ENCODE assay signal across 13 cellular contexts in genomic region chr9:134793281-134793680, GRCh38.
DNase-seq lines count a peak whose midpoint lies in the region; ATAC-seq and TF ChIP-seq lines count a peak whose summit lies in the region.
"Had no signal": no experiment of that assay in that cellular context is flagged by ENCODE, and none has a peak within 500 bp of the region (broad histone marks: within the 10 kb centered on the region; RNA-seq: fewer than 3 reads in every experiment).

No MANE protein-coding gene starts in this region.

- H3K4me2 ChIP-seq in neural progenitor cell: no peak overlapping the region
- H3K4me2 ChIP-seq: BLaER1 treated with 17β-estradiol and CSF1 and Interleukin-3, amounts not matched to agents 10 nM and 100 nM had no signal

- no peak overlapping the region for H3K4me3 ChIP-seq in neural progenitor cell
- H3K4me3 ChIP-seq: BLaER1 treated with 17β-estradiol and CSF1 and Interleukin-3, amounts not matched to agents 10 nM and 100 nM; MG63 had no signal

- H3K36me3 Mint-ChIP-seq in HFFc6 (ENCODE audit: low read depth): peaks cover 38% of the 10 kb centered on the region
- peaks cover 50% of the 10 kb centered on the region for H3K36me3 Mint-ChIP-seq in osteocyte (ENCODE audit: unreplicated experiment)
- no peaks in the 10 kb centered on the region for H3K36me3 Mint-ChIP-seq in neural progenitor cell

- H3K4me1 ChIP-seq in neural progenitor cell: no peaks in the 10 kb centered on the region
- H3K4me1 ChIP-seq: BLaER1 treated with 17β-estradiol and CSF1 and Interleukin-3, amounts not matched to agents 10 nM and 100 nM had no signal

- H3K9ac ChIP-seq in neural progenitor cell: no peak overlapping the region
- H3K9ac ChIP-seq: BLaER1 treated with 17β-estradiol and CSF1 and Interleukin-3, amounts not matched to agents 10 nM and 100 nM had no signal

- no peak overlapping the region; the same call in 1 of the 2 replicates for H3K4me3 Mint-ChIP-seq in HFFc6
- peak overlapping the region; percentile 30 for H3K4me3 Mint-ChIP-seq in osteocyte (ENCODE audit: unreplicated experiment)
- no peak overlapping the region for H3K4me3 Mint-ChIP-seq in neural progenitor cell

- no peaks in the 10 kb centered on the region for H4K20me1 ChIP-seq in neural progenitor cell (ENCODE audit: low read depth)

- H3F3A ChIP-seq in neural progenitor cell (ENCODE audit: low read depth): no peaks in the 10 kb centered on the region

- H3K9me3 Mint-ChIP-seq in HFFc6: no peaks in the 10 kb centered on the region
- no peaks in the 10 kb centered on the region for H3K9me3 Mint-ChIP-seq in osteocyte (ENCODE audit: unreplicated experiment)
- no peaks in the 10 kb centered on the region for H3K9me3 Mint-ChIP-seq in neural progenitor cell

- no peak overlapping the region for H2AFZ ChIP-seq in neural progenitor cell (replicated peaks)

- ATAC-seq in HG03025 (IDR thresholded peaks at IDR 0.05; ENCODE audit: low FRiP score, unreplicated experiment): no peak
- ATAC-seq: PC-3 had no signal

- no peaks in the 10 kb centered on the region for H3K36me3 ChIP-seq in neural progenitor cell

- no peaks in the 10 kb centered on the region for H3K79me2 ChIP-seq in neural progenitor cell (ENCODE audit: low read depth)

- TF ChIP-seq CTCF in HFFc6 (IDR thresholded peaks at IDR 0.05): no peak
- TF ChIP-seq CTCF in osteocyte (IDR thresholded peaks at IDR 0.05): no peak
- TF ChIP-seq CTCF in neural progenitor cell (IDR thresholded peaks at IDR 0.05): no peak

- DNase-seq in HFFc6 (no peak), RPMI8226 (peak; percentile 61), cerebellum (ENCODE audit: low spot score) (peak; percentile 8), osteocyte (ENCODE audit: extremely low spot score, unreplicated experiment) (peak; percentile 91), neural progenitor cell (ENCODE audit: low spot score) (no peak), kidney glomerular epithelial cell (lab: John Stamatoyannopoulos, UW) (no peak), NCI-H82 (lab: John Stamatoyannopoulos, UW) (no peak)
- DNase-seq: MG63, NCI-H1105, NCI-H2029, PC-3 had no signal

- peaks cover 6% of the 10 kb centered on the region; the same call in 1 of the 2 replicates for H3K4me1 Mint-ChIP-seq in HFFc6 (ENCODE audit: low read depth)
- peaks cover 53% of the 10 kb centered on the region for H3K4me1 Mint-ChIP-seq in osteocyte (ENCODE audit: unreplicated experiment)
- H3K4me1 Mint-ChIP-seq in neural progenitor cell: peaks cover 15% of the 10 kb centered on the region

- H3K27ac Mint-ChIP-seq in HFFc6 (peak overlapping the region; percentile 38), osteocyte (ENCODE audit: unreplicated experiment) (peak overlapping the region; percentile 84), neural progenitor cell (no peak overlapping the region)

- H3K27me3 ChIP-seq in neural progenitor cell: no peaks in the 10 kb centered on the region
- H3K27me3 ChIP-seq: MG63 had no signal

- no peak overlapping the region for H3K27ac ChIP-seq in neural progenitor cell
- H3K27ac ChIP-seq: BLaER1 treated with 17β-estradiol and CSF1 and Interleukin-3, amounts not matched to agents 10 nM and 100 nM had no signal

- H3K9me3 ChIP-seq in neural progenitor cell (ENCODE audit: low read depth): no peaks in the 10 kb centered on the region
- H3K9me3 ChIP-seq: BLaER1 treated with 17β-estradiol and CSF1 and Interleukin-3, amounts not matched to agents 10 nM and 100 nM; MG63 had no signal

- H3K27me3 Mint-ChIP-seq in HFFc6 (ENCODE audit: insufficient read depth) (peaks cover 49% of the 10 kb centered on the region), osteocyte (ENCODE audit: unreplicated experiment) (no peaks in the 10 kb centered on the region), neural progenitor cell (ENCODE audit: insufficient read depth, low read depth) (peaks cover 7% of the 10 kb centered on the region)

Comparison
In these comparisons a context has a peak if more than half of its experiments do, and no peak if none do; other contexts are left out.
1. DNase-seq: peak in RPMI8226 (single experiment), cerebellum (single experiment) and osteocyte (single experiment); none in HFFc6 (single experiment), neural progenitor cell (single experiment), kidney glomerular epithelial cell (single experiment) and NCI-H82 (single experiment).